ENCODE assay signal across 26 cellular contexts in the genomic region with DNA sequence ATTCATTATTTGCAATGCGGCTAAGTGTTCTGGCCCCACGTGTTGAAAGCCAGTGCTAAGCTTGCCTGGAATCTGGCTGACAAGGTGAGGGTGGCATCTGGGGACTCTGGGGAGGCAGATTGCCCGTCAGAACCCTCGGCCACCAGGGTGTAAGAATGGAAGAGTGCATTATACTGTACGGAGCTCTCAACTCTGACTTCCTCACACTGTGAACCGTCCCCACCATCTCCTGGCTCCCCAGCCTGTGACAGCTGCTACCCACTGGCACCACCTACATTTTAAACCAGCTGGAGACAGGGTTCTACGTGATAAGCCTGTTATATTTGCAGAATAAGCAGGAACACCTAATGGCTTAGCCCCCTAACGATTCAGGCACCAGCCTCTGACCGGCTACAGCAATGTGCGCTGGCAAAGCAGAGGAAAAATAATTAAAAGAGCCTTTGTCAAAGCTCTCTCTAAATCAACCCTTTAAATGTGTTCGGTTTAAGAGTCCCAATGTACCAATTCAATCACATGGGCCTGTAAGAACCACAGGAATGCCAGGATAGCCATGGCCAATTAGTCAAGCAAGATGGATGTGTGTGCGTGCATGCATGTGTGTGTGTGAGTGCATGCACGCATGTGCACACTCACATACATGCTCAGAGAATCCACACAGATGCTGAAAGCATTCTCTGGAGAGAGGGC.
DNase-seq lines count a peak whose midpoint lies in the region; ATAC-seq and TF ChIP-seq lines count a peak whose summit lies in the region.
"Had no signal": no experiment of that assay in that cellular context is flagged by ENCODE, and none has a peak within 500 bp of the region (broad histone marks: within the 10 kb centered on the region; RNA-seq: fewer than 3 reads in every experiment).

No MANE protein-coding gene starts in this region.

- ATAC-seq in IMR-90 (ENCODE audit: low read depth) (no peak), GM21723 (IDR thresholded peaks at IDR 0.05; ENCODE audit: unreplicated experiment) (no peak)
- ATAC-seq: body of pancreas, HepG2, right cardiac atrium had no signal

- H3K4ac ChIP-seq in IMR-90 (ENCODE audit: low read depth, low read length): no peak overlapping the region

- POLR2A ChIA-PET in IMR-90 (lab: Charles Lee; ENCODE audit: unreplicated experiment): no interaction called here

- no peak overlapping the region for H3K18ac ChIP-seq in IMR-90 (ENCODE audit: low read depth, low read length)

- CTCF ChIA-PET in IMR-90 (lab: Yijun Ruan, JAX): no interaction called here

- no peak overlapping the region for H2BK120ac ChIP-seq in IMR-90 (ENCODE audit: low read depth, low read length)

- TF ChIP-seq POLR2A in IMR-90 (IDR thresholded peaks at IDR 0.05; ENCODE audit: low read depth, low read length): no peak

- H2AK5ac ChIP-seq in IMR-90 (ENCODE audit: low read depth, low read length): no peak overlapping the region

- H4K5ac ChIP-seq in IMR-90 (ENCODE audit: low read depth, low read length): no peak overlapping the region

- H3K27ac ChIP-seq in IMR-90 (ENCODE audit: insufficient read depth, low read length) (no peak overlapping the region), cingulate gyrus (ENCODE audit: low read depth, low read length) (peak overlapping the region; percentile 30)
- H3K27ac ChIP-seq: body of pancreas, GM23248, parathyroid adenoma, RWPE1, SK-N-MC had no signal

- H3K9ac ChIP-seq in IMR-90 (ENCODE audit: low read depth, low read length): no peak overlapping the region
- H3K9ac ChIP-seq: GM23248, parathyroid adenoma had no signal

- peaks cover 15% of the 10 kb centered on the region for H3K4me1 ChIP-seq in IMR-90 (ENCODE audit: control insufficient read depth, insufficient read depth, low read length)
- H3K4me1 ChIP-seq: parathyroid adenoma had no signal

- intact Hi-C loops in IMR-90 (cut with micrococcal nuclease): no loop called here

- H3K79me1 ChIP-seq in IMR-90 (ENCODE audit: low read depth in 1 of 2, low read length in 2 of 2): no peaks in the 10 kb centered on the region

- dilution Hi-C loops in IMR-90 (cut with HindIII; ENCODE audit: low sequenced_read_pairs, unreplicated experiment): no loop called here

- H2AFZ ChIP-seq in IMR-90 (replicated peaks; ENCODE audit: low read length, poor library complexity): peak overlapping the region; percentile 2
- H2AFZ ChIP-seq: GM23248, parathyroid adenoma had no signal

- H3K14ac ChIP-seq in IMR-90 (replicated peaks; ENCODE audit: low read depth, low read length): no peak overlapping the region

- H3K9me3 ChIP-seq in IMR-90 (ENCODE audit: control insufficient read depth, insufficient read depth, low read length): no peaks in the 10 kb centered on the region
- H3K9me3 ChIP-seq: body of pancreas had no signal

- H4K91ac ChIP-seq in IMR-90 (ENCODE audit: insufficient read depth, low read depth, low read length): no peak overlapping the region

- H3K36me3 ChIP-seq in IMR-90 (ENCODE audit: control insufficient read depth, insufficient read depth, low read length): no peaks in the 10 kb centered on the region
- no peaks in the 10 kb centered on the region for H3K36me3 ChIP-seq in H7 (replicated peaks; ENCODE audit: control insufficient read depth, insufficient read depth, low read length)

- BruUV-seq in IMR-90 (replicated peaks; lab: Mats Ljungman, UMichigan): no TSS peak

- DNase-seq in NCI-H2171 treated with DMSO at 0.1 percent for 48 hours (lab: John Stamatoyannopoulos, UW) (peak; percentile 6), NCI-H2171 (lab: John Stamatoyannopoulos, UW) (no peak), IMR-90 (no peak), retinal pigment epithelial cell (ENCODE audit: low read depth) (peak; percentile 69), AG20443 (ENCODE audit: low spot score) (no peak), H7 (no peak)
- DNase-seq: 8988T; activated effector memory CD4-positive, alpha-beta T cell treated with anti-CD3 and anti-CD28 coated beads, Interleukin-2, amount 50 U/mL, for 16 hours; activated T-cell treated with anti-CD3 and anti-CD28 coated beads, Interleukin-2, amount 50 U/mL, for 1 hour; CD4-positive, alpha-beta T cell; EL; GM23248; islet precursor cell; Kasumi-1; NCI-H187; nephron progenitor cell; right cardiac atrium; stimulated activated CD4-positive, alpha-beta T cell treated with anti-CD3 and anti-CD28 coated beads, Interleukin-2, amount 100 ng/mL, for 48 hours; T-helper 2 cell had no signal

- no peak overlapping the region for H2AK9ac ChIP-seq in IMR-90 (replicated peaks; ENCODE audit: low read depth, low read length, poor library complexity)

- H4K20me1 ChIP-seq in IMR-90 (ENCODE audit: insufficient read depth, low read length): 0 out of 2 replicates have a peak, but pooled peaks cover 3% of the 10 kb centered on the region

- no peak overlapping the region for H3K23ac ChIP-seq in IMR-90 (ENCODE audit: low read depth, low read length)

- TF ChIP-seq CTCF in IMR-90 (conservative IDR thresholded peaks at IDR 0.05; ENCODE audit: low read depth, low read length): no peak
- TF ChIP-seq CTCF in retinal pigment epithelial cell (conservative IDR thresholded peaks at IDR 0.05; ENCODE audit: low read depth, low read length): peak; percentile 11

- no peak overlapping the region for H2BK5ac ChIP-seq in IMR-90 (ENCODE audit: low read depth, low read length, poor library complexity, severe bottlenecking)

- H2BK15ac ChIP-seq in IMR-90 (ENCODE audit: low read depth, low read length): no peak overlapping the region

- WGBS in IMR-90 (ENCODE audit: extremely low coverage in 2 of 2, insufficient read length in 1 of 2), 2 experiments: 33% methylated on average over 1 of the region's 13 CpGs; no CpG with 5 or more reads in 1 of the 2 experiments

- H3K56ac ChIP-seq in IMR-90 (ENCODE audit: extremely low read depth, insufficient read depth, low read length): no peak overlapping the region

- H3K9me1 ChIP-seq in IMR-90 (ENCODE audit: insufficient read depth, low read length): peaks cover 10% of the 10 kb centered on the region

- H3K4me3 ChIP-seq in IMR-90 (ENCODE audit: insufficient read depth, low read depth, low read length) (no peak overlapping the region), retinal pigment epithelial cell (ENCODE audit: low read length) (no peak overlapping the region), H7 (ENCODE audit: insufficient read depth, low read depth, low read length) (no peak overlapping the region)
- H3K4me3 ChIP-seq: body of pancreas, GM23248, SK-N-MC had no signal

- in situ Hi-C loops in IMR-90 (cut with MboI; ENCODE audit: low sequenced_read_pairs): no loop called here

- no peak for TF ChIP-seq RAD21 in IMR-90 (IDR thresholded peaks at IDR 0.05; ENCODE audit: low read length)

- H3K4me2 ChIP-seq in IMR-90 (ENCODE audit: low read depth, low read length): no peak overlapping the region

- H3K27me3 ChIP-seq in IMR-90 (ENCODE audit: control insufficient read depth, insufficient read depth, low read length) (peaks cover 10% of the 10 kb centered on the region), H7 (ENCODE audit: control insufficient read depth, insufficient read depth, low read length) (no peaks in the 10 kb centered on the region)
- H3K27me3 ChIP-seq: body of pancreas had no signal

- H2BK20ac ChIP-seq in IMR-90 (ENCODE audit: low read depth, low read length): no peak overlapping the region

- no peak overlapping the region for H4K8ac ChIP-seq in IMR-90 (ENCODE audit: low read depth in 2 of 2, low read length in 2 of 2)

TF ChIP-seq in IMR-90, 13 proteins besides CTCF, POLR2A, EP300 and RAD21:
- TF ChIP-seq CHD1 (IDR thresholded peaks at IDR 0.05; ENCODE audit: low read depth, low read length) (no peak), RCOR1 (IDR thresholded peaks at IDR 0.05; ENCODE audit: insufficient replicate concordance, low read length) (no peak), SMC3 (IDR thresholded peaks at IDR 0.05; ENCODE audit: low read depth, low read length) (no peak), FOS (IDR thresholded peaks at IDR 0.05; ENCODE audit: low read depth, low read length) (no peak), BHLHE40 (IDR thresholded peaks at IDR 0.05; ENCODE audit: low read depth, low read length) (no peak)
- TF ChIP-seq, protein P1, sequence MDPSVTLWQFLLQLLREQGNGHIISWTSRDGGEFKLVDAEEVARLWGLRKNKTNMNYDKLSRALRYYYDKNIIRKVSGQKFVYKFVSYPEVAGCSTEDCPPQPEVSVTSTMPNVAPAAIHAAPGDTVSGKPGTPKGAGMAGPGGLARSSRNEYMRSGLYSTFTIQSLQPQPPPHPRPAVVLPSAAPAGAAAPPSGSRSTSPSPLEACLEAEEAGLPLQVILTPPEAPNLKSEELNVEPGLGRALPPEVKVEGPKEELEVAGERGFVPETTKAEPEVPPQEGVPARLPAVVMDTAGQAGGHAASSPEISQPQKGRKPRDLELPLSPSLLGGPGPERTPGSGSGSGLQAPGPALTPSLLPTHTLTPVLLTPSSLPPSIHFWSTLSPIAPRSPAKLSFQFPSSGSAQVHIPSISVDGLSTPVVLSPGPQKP (IDR thresholded peaks at IDR 0.05; ENCODE audit: borderline replicate concordance, low read depth, low read length): no peak

Comparison
In these comparisons a context has a peak if more than half of its experiments do, and no peak if none do; other contexts are left out.
1. DNase-seq: peak in NCI-H2171 treated with DMSO at 0.1 percent for 48 hours (single experiment) and retinal pigment epithelial cell (single experiment); none in NCI-H2171 (single experiment), IMR-90 (single experiment), AG20443 (single experiment) and H7 (single experiment).